Comparison of ENCODE assay signal across 8 cellular contexts in the genomic region with DNA sequence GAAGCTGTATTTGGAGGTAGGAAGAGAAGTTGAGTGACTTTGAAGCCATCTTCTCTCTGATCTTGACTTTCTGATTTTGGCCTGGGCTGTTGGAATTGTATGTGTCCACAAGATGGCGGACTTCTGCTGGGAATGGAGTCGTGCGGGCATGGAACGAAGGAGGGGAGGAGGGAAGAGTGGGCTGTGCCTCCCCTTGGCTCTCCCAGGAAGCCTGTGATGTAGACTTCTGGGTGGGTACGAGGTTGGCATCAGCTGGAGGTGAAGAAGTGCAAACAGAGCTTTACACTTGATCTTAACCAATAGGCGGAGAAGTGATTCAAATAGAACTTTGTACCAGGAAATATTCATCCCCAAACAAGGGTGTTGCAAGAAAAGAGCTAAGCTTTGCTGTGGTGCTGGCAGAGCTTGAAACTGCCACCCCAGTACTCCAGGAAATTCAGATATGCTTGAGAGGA. TPM values are rescaled to one million over a fixed set of nuclear protein-coding genes. Genes with fewer than 3 reads are reported as not detected.
A peak's percentile ranks its signal among the peaks of the same experiment; 100 is the strongest.
DNase-seq lines count a peak whose midpoint lies in the region; ATAC-seq, FAIRE-seq and TF ChIP-seq lines count a peak whose summit lies in the region.

No MANE protein-coding gene starts in this region.

- H3K79me2 ChIP-seq in PC-3 (ENCODE audit: low read length) (no peaks in the 10 kb centered on the region), astrocyte (ENCODE audit: insufficient read depth, low read length) (no peaks in the 10 kb centered on the region)

- H3K27me3 Mint-ChIP-seq in CD4-positive, alpha-beta memory T cell, result peaks cover 7 to 8% of the 10 kb centered on the region in 2 donors
- peaks cover 26% of the 10 kb centered on the region for H3K27me3 Mint-ChIP-seq in astrocyte (ENCODE audit: low read depth, unreplicated experiment)

- no peaks in the 10 kb centered on the region for H4K20me1 ChIP-seq in PC-3 (ENCODE audit: low read length)
- H4K20me1 ChIP-seq in astrocyte (ENCODE audit: insufficient read depth, low read length), result no peaks in the 10 kb centered on the region

- TF ChIP-seq CTCF in PC-3 (conservative IDR thresholded peaks at IDR 0.05; ENCODE audit: low read depth, low read length) (peak; percentile 82), astrocyte (IDR thresholded peaks at IDR 0.05; ENCODE audit: insufficient read depth, low read depth, low read length) (peak; percentile 72)

- FAIRE-seq in H54 (lab: Jason Lieb, UNC), result no peak
- FAIRE-seq in astrocyte (lab: Jason Lieb, UNC), result no peak

- H3K27ac Mint-ChIP-seq in CD4-positive, alpha-beta memory T cell, result peak overlapping the region in 4 of 7 donors; percentile 8 to 72 (median 20)
- H3K27ac Mint-ChIP-seq in astrocyte (ENCODE audit: unreplicated experiment), result no peak overlapping the region

- H3K9me3 ChIP-seq in CD4-positive, alpha-beta memory T cell (ENCODE audit: control insufficient read depth in 1 of 2, low read length in 2 of 2), result no peaks in the 10 kb centered on the region
- H3K9me3 ChIP-seq in PC-3 (ENCODE audit: low read length), result no peaks in the 10 kb centered on the region
- H3K9me3 ChIP-seq in astrocyte (ENCODE audit: insufficient read depth, low read depth, low read length), result no peaks in the 10 kb centered on the region

- H2AFZ ChIP-seq in PC-3 (ENCODE audit: low read length), result no peak overlapping the region
- H2AFZ ChIP-seq in astrocyte (ENCODE audit: low read depth, low read length), result no peak overlapping the region

- no peaks in the 10 kb centered on the region for H3K9me2 ChIP-seq in PC-3 (replicated peaks; ENCODE audit: low read length)

- peak in 4 of 5 donors; percentile 10 to 30 (median 18) for DNase-seq in CD4-positive, alpha-beta memory T cell
- DNase-seq in H54 (ENCODE audit: insufficient read length, low spot score) (peak; percentile 56), PC-3 (peak; percentile 56), astrocyte (ENCODE audit: low read depth) (peak; percentile 29), hepatic stellate cell (ENCODE audit: low spot score) (peak; percentile 62), skeletal muscle cell (ENCODE audit: low read depth) (peak; percentile 7)

- CTCF ChIA-PET in CD4-positive, alpha-beta memory T cell (lab: Charles Lee; ENCODE audit: partially characterized antibody), result interaction anchor here (0.8 to 2.7 kb wide), 10 partner anchors 9 to 107 kb away, joined by 3 to 27 read pairs (median 4); no protein-coding TSS in a partner anchor
- CTCF ChIA-PET in PC-3 (lab: Charles Lee), result interaction anchor here (0.8 kb wide), 1 partner anchor 107 kb away, joined by 3 read pairs; no protein-coding TSS in a partner anchor

- peak overlapping the region in 6 of 8 donors; percentile 6 to 68 (median 51) for H3K4me3 Mint-ChIP-seq in CD4-positive, alpha-beta memory T cell
- H3K4me3 Mint-ChIP-seq in astrocyte (ENCODE audit: unreplicated experiment), result no peak overlapping the region

- no peak overlapping the region for H3K4me3 ChIP-seq in CD4-positive, alpha-beta memory T cell (ENCODE audit: low read length in 2 of 2)
- H3K4me3 ChIP-seq in PC-3 (ENCODE audit: low read length) (no peak overlapping the region), astrocyte (ENCODE audit: insufficient read depth, low read depth, low read length) (no peak overlapping the region), skeletal muscle cell (ENCODE audit: low read depth, low read length) (no peak overlapping the region)

- ATAC-seq in PC-3, result peak; percentile 67
- no peak for ATAC-seq in HG02763 (IDR thresholded peaks at IDR 0.05; ENCODE audit: unreplicated experiment)
- no peak for ATAC-seq in GM21515 (IDR thresholded peaks at IDR 0.05; ENCODE audit: unreplicated experiment)

- H3K4me1 ChIP-seq in CD4-positive, alpha-beta memory T cell (ENCODE audit: insufficient read depth, low read length), result no peaks in the 10 kb centered on the region
- no peaks in the 10 kb centered on the region for H3K4me1 ChIP-seq in PC-3 (ENCODE audit: insufficient read depth, low read length)
- H3K4me1 ChIP-seq in astrocyte (ENCODE audit: insufficient read depth, low read length), result no peaks in the 10 kb centered on the region

- no TSS peak for BruUV-seq in PC-3 (replicated peaks; lab: Mats Ljungman, UMichigan)

- no peaks in the 10 kb centered on the region for H3K36me3 Mint-ChIP-seq in CD4-positive, alpha-beta memory T cell
- no peaks in the 10 kb centered on the region for H3K36me3 Mint-ChIP-seq in astrocyte (ENCODE audit: low read depth, unreplicated experiment)

- no peaks in the 10 kb centered on the region for H3F3A ChIP-seq in PC-3 (ENCODE audit: low read length, unreplicated experiment)

- intact Hi-C loops in CD4-positive, alpha-beta memory T cell (cut with micrococcal nuclease), result no loop called here
- intact Hi-C loops in PC-3 (cut with micrococcal nuclease), result loop anchor here (1.0 kb wide), 1 partner anchor 108 kb away; no protein-coding TSS in a partner anchor

- POLR2A ChIA-PET in CD4-positive, alpha-beta memory T cell (lab: Charles Lee; ENCODE audit: partially characterized antibody), result interaction anchor here (0.6 kb wide), 1 partner anchor 97 kb away, joined by 3 read pairs; no protein-coding TSS in a partner anchor
- POLR2A ChIA-PET in PC-3 (lab: Charles Lee; ENCODE audit: unreplicated experiment), result no interaction called here

- no peak for TF ChIP-seq POLR2A in H54 (IDR thresholded peaks at IDR 0.05; ENCODE audit: low read depth, low read length)

- no peaks in the 10 kb centered on the region for H3K27me3 ChIP-seq in CD4-positive, alpha-beta memory T cell (ENCODE audit: insufficient read depth, low read length)
- no peaks in the 10 kb centered on the region for H3K27me3 ChIP-seq in PC-3 (ENCODE audit: low read length)
- H3K27me3 ChIP-seq in astrocyte (ENCODE audit: insufficient read depth, low read length), result peaks cover 3% of the 10 kb centered on the region

- H3K36me3 ChIP-seq in CD4-positive, alpha-beta memory T cell (ENCODE audit: insufficient read depth, low read length), result no peaks in the 10 kb centered on the region
- no peaks in the 10 kb centered on the region for H3K36me3 ChIP-seq in PC-3 (ENCODE audit: low read depth, low read length)
- H3K36me3 ChIP-seq in astrocyte (ENCODE audit: insufficient read depth, low read length), result no peaks in the 10 kb centered on the region

- H3K9me3 Mint-ChIP-seq in CD4-positive, alpha-beta memory T cell, result peaks cover 0 to 2% (median 0%) of the 10 kb centered on the region in 8 donors
- no peaks in the 10 kb centered on the region for H3K9me3 Mint-ChIP-seq in astrocyte (ENCODE audit: unreplicated experiment)

- H3K9ac ChIP-seq in PC-3 (ENCODE audit: low read length), result no peak overlapping the region
- no peak overlapping the region for H3K9ac ChIP-seq in astrocyte (ENCODE audit: low read length)

- no peak overlapping the region for H3K27ac ChIP-seq in CD4-positive, alpha-beta memory T cell (ENCODE audit: low read depth, low read length)
- no peak overlapping the region for H3K27ac ChIP-seq in PC-3 (ENCODE audit: low read length)
- no peak overlapping the region for H3K27ac ChIP-seq in astrocyte (ENCODE audit: low read depth, low read length)

- H3K4me2 ChIP-seq in PC-3 (ENCODE audit: low read length), result no peak overlapping the region
- no peak overlapping the region for H3K4me2 ChIP-seq in astrocyte (ENCODE audit: low read length)

- peaks cover 4 to 12% (median 8%) of the 10 kb centered on the region in 4 donors for H3K4me1 Mint-ChIP-seq in CD4-positive, alpha-beta memory T cell
- no peaks in the 10 kb centered on the region for H3K4me1 Mint-ChIP-seq in astrocyte (ENCODE audit: low read depth, unreplicated experiment)

RNA-seq across cellular contexts. Expression of a gene that starts 7.4 kb away (rescaled TPM):
- total RNA-seq in CD4-positive, alpha-beta memory T cell, result 1 to 10 TPM; 1.8 to 3.0 TPM
- 1 to 10 TPM; 2.8 to 3.5 TPM for polyA plus RNA-seq in CD4-positive, alpha-beta memory T cell
- total RNA-seq in PC-3 (2014; rRNA removed), result 0.98 and 3.9 TPM in 2 replicates
- 1.0 and 1.3 TPM in 2 replicates for total RNA-seq in astrocyte

RNA-seq across cellular contexts. Expression of a gene that starts 39.8 kb away (rescaled TPM):
- total RNA-seq in CD4-positive, alpha-beta memory T cell, result 10 to 100 TPM; 45.5 to 46.7 TPM
- 10 to 100 TPM; 50.0 to 55.0 TPM for polyA plus RNA-seq in CD4-positive, alpha-beta memory T cell
- total RNA-seq in PC-3 (2014; rRNA removed) (2.4 and 2.9 TPM in 2 replicates), astrocyte (11.1 and 11.3 TPM in 2 replicates)

RNA-seq across cellular contexts. Expression of a gene that starts 39.9 kb away (rescaled TPM):
- total RNA-seq in CD4-positive, alpha-beta memory T cell, result 10 to 100 TPM; 26.0 to 26.1 TPM
- 10 to 100 TPM; 12.9 to 20.2 TPM for polyA plus RNA-seq in CD4-positive, alpha-beta memory T cell
- total RNA-seq in PC-3 (2014; rRNA removed) (38.0 and 59.7 TPM in 2 replicates), astrocyte (36.0 TPM in 2 replicates)

Comparison
In these comparisons a context has a peak if more than half of its experiments do, and no peak if none do; other contexts are left out.
1. DNase-seq: peak in every context shown above with its lines; median percentile 62 in hepatic stellate cell; 56 in H54; 56 in PC-3; 29 in astrocyte; 18 in CD4-positive, alpha-beta memory T cell; 7 in skeletal muscle cell.